In the genomic region with DNA sequence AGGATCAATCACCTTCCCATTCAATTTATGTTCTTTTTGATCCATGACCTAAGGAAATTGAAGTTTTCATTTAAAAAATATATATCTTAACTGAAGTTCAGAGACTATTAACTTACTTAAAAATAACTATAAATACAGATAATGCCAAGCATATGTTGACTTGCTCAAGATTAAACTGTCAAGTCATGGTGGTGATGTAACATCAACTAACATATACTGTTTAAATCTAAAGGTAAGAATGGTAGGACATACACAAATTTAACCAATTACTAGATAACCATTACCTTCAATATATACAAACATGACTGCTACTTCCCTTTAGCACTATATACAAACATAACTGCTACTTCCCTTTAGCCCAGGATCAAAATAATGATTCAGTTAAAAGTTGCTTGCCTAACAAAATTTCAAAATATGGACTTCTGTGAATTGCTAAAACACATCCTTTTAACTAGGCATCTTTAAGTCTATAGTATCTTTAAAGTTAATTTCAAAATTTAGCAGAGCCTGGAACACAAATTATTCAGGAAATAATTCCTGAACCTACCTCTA, we compare ENCODE assay signal across 15 cellular contexts. TPM values are rescaled to one million over a fixed set of nuclear protein-coding genes. Genes with fewer than 3 reads are reported as not detected.
A peak's percentile ranks its signal among the peaks of the same experiment; 100 is the strongest.
DNase-seq lines count a peak whose midpoint lies in the region; ATAC-seq, FAIRE-seq and TF ChIP-seq lines count a peak whose summit lies in the region.
"Had no signal": no experiment of that assay in that cellular context is flagged by ENCODE, and none has a peak within 500 bp of the region (broad histone marks: within the 10 kb centered on the region; RNA-seq: fewer than 3 reads in every experiment).

No MANE protein-coding gene starts in this region.

- H3K4me1 Mint-ChIP-seq in activated CD8-positive, alpha-beta T cell treated with anti-CD3 and anti-CD28 coated beads for 36 hours (ENCODE audit: low read depth): peaks cover 79% of the 10 kb centered on the region
- H3K4me1 Mint-ChIP-seq in activated CD8-positive, alpha-beta T cell treated with anti-CD3 and anti-CD28 coated beads, Interleukin-2, amount 10 ng/mL, durations not matched to agents 7 days and 5 days (ENCODE audit: low read depth): peaks cover 80% of the 10 kb centered on the region

- CTCF ChIA-PET in activated CD8-positive, alpha-beta T cell treated with anti-CD3 and anti-CD28 coated beads for 36 hours (lab: Charles Lee): interaction anchor here (0.9 to 3.7 kb wide), 3 partner anchors 13 to 146 kb away, joined by 3 to 25 read pairs (median 18); no protein-coding TSS in a partner anchor
- CTCF ChIA-PET in activated CD8-positive, alpha-beta T cell treated with anti-CD3 and anti-CD28 coated beads, Interleukin-2, amount 10 ng/mL, durations not matched to agents 7 days and 5 days (lab: Charles Lee): interaction anchor here (1.0 to 3.3 kb wide), 3 partner anchors 12 to 74 kb away, joined by 3 to 39 read pairs (median 17); no protein-coding TSS in a partner anchor

- no peak for DNase-seq in activated CD8-positive, alpha-beta T cell treated with anti-CD3 and anti-CD28 coated beads for 36 hours
- no peak for DNase-seq in activated CD8-positive, alpha-beta T cell treated with anti-CD3 and anti-CD28 coated beads, Interleukin-2, amount 10 ng/mL, durations not matched to agents 7 days and 5 days
- peak; percentile 61 to 82 for DNase-seq in NOMO-1 (lab: John Stamatoyannopoulos, UW; ENCODE audit: unreplicated experiment in 2 of 2)
- no peak for DNase-seq in cortex of kidney (lab: John Stamatoyannopoulos, UW)
- DNase-seq in putamen (ENCODE audit: low spot score): no peak
- DNase-seq: DMS79 treated with DMSO at 0.1 percent for 48 hours, endodermal cell, H7, head of caudate nucleus, NCI-H446 treated with DMSO at 0.1 percent for 48 hours, RPMI8226 had no signal

- peaks cover 10 to 20% (median 16%) of the 10 kb centered on the region in 3 donors for H3K4me1 ChIP-seq in skeletal muscle tissue (ENCODE audit: control insufficient read depth in 3 of 3, insufficient read depth in 3 of 3, low read length in 3 of 3)

- peak overlapping the region; percentile 15 for H3K27ac ChIP-seq in skeletal muscle tissue (ENCODE audit: low read depth, low read length)
- H3K27ac ChIP-seq: VCaP had no signal

- H3K27me3 ChIP-seq in skeletal muscle tissue (ENCODE audit: control insufficient read depth in 3 of 3, insufficient read depth in 3 of 3, low read length in 3 of 3): no peaks in the 10 kb centered on the region

- H3K36me3 ChIP-seq in skeletal muscle tissue (ENCODE audit: control insufficient read depth in 3 of 3, insufficient read depth in 3 of 3, low read length in 3 of 3): peaks cover 8 to 31% (median 27%) of the 10 kb centered on the region in 3 donors

- no peak overlapping the region for H3K9ac ChIP-seq in skeletal muscle tissue (ENCODE audit: low read depth in 1 of 3, low read length in 3 of 3)

- H3K9me3 ChIP-seq in skeletal muscle tissue (ENCODE audit: control insufficient read depth in 3 of 3, low read length in 3 of 3): no peaks in the 10 kb centered on the region

- peak; percentile 41 for FAIRE-seq in colon (lab: Jason Lieb, UNC)

- TF ChIP-seq CTCF in activated CD8-positive, alpha-beta T cell treated with anti-CD3 and anti-CD28 coated beads for 36 hours (IDR thresholded peaks at IDR 0.05): no peak

- no peaks in the 10 kb centered on the region for H3K27me3 Mint-ChIP-seq in activated CD8-positive, alpha-beta T cell treated with anti-CD3 and anti-CD28 coated beads for 36 hours
- no peaks in the 10 kb centered on the region for H3K27me3 Mint-ChIP-seq in activated CD8-positive, alpha-beta T cell treated with anti-CD3 and anti-CD28 coated beads, Interleukin-2, amount 10 ng/mL, durations not matched to agents 7 days and 5 days (ENCODE audit: low read depth)

- intact Hi-C loops in activated CD8-positive, alpha-beta T cell treated with anti-CD3 and anti-CD28 coated beads for 36 hours (cut with micrococcal nuclease): no loop called here

- peaks cover 65% of the 10 kb centered on the region for H3K36me3 Mint-ChIP-seq in activated CD8-positive, alpha-beta T cell treated with anti-CD3 and anti-CD28 coated beads for 36 hours (ENCODE audit: low read depth)
- peaks cover 72% of the 10 kb centered on the region for H3K36me3 Mint-ChIP-seq in activated CD8-positive, alpha-beta T cell treated with anti-CD3 and anti-CD28 coated beads, Interleukin-2, amount 10 ng/mL, durations not matched to agents 7 days and 5 days (ENCODE audit: low read depth)

- POLR2A ChIA-PET in activated CD8-positive, alpha-beta T cell treated with anti-CD3 and anti-CD28 coated beads for 36 hours (lab: Charles Lee): interaction anchor here (1.7 to 2.6 kb wide), 2 partner anchors 16 to 70 kb away, joined by 7 to 8 read pairs; a partner anchor contains a TSS
- POLR2A ChIA-PET in activated CD8-positive, alpha-beta T cell treated with anti-CD3 and anti-CD28 coated beads, Interleukin-2, amount 10 ng/mL, durations not matched to agents 7 days and 5 days (lab: Charles Lee): interaction anchor here (2.2 kb wide), 1 partner anchor 71 kb away, joined by 10 read pairs; a partner anchor contains a TSS

- H3K9me3 Mint-ChIP-seq in activated CD8-positive, alpha-beta T cell treated with anti-CD3 and anti-CD28 coated beads for 36 hours: no peaks in the 10 kb centered on the region
- no peaks in the 10 kb centered on the region for H3K9me3 Mint-ChIP-seq in activated CD8-positive, alpha-beta T cell treated with anti-CD3 and anti-CD28 coated beads, Interleukin-2, amount 10 ng/mL, durations not matched to agents 7 days and 5 days (ENCODE audit: insufficient read depth)
- H3K9me3 Mint-ChIP-seq: endodermal cell had no signal

- H3K4me3 Mint-ChIP-seq in activated CD8-positive, alpha-beta T cell treated with anti-CD3 and anti-CD28 coated beads for 36 hours: no peak overlapping the region
- no peak overlapping the region for H3K4me3 Mint-ChIP-seq in activated CD8-positive, alpha-beta T cell treated with anti-CD3 and anti-CD28 coated beads, Interleukin-2, amount 10 ng/mL, durations not matched to agents 7 days and 5 days
- H3K4me3 Mint-ChIP-seq: endodermal cell had no signal

- no peak for ATAC-seq in activated CD8-positive, alpha-beta T cell treated with anti-CD3 and anti-CD28 coated beads for 36 hours
- ATAC-seq in activated CD8-positive, alpha-beta T cell treated with anti-CD3 and anti-CD28 coated beads, Interleukin-2, amount 10 ng/mL, durations not matched to agents 7 days and 5 days: no peak
- no peak for ATAC-seq in HG03354 (IDR thresholded peaks at IDR 0.05; ENCODE audit: poor library complexity, severe bottlenecking, unreplicated experiment)

- H3K4me3 ChIP-seq in skeletal muscle tissue (ENCODE audit: low read length in 3 of 3): no peak overlapping the region

- peak overlapping the region; percentile 78 for H3K27ac Mint-ChIP-seq in activated CD8-positive, alpha-beta T cell treated with anti-CD3 and anti-CD28 coated beads for 36 hours
- H3K27ac Mint-ChIP-seq in activated CD8-positive, alpha-beta T cell treated with anti-CD3 and anti-CD28 coated beads, Interleukin-2, amount 10 ng/mL, durations not matched to agents 7 days and 5 days: no peak overlapping the region

RNA-seq across cellular contexts. Expression of a gene that starts 14.9 kb away (rescaled TPM):
- total RNA-seq in activated CD8-positive, alpha-beta T cell treated with anti-CD3 and anti-CD28 coated beads for 36 hours: 100 to 1,000 TPM; 384 to 403 TPM
- total RNA-seq in activated CD8-positive, alpha-beta T cell treated with anti-CD3 and anti-CD28 coated beads, Interleukin-2, amount 10 ng/mL, durations not matched to agents 7 days and 5 days: 100 to 1,000 TPM; 405 to 406 TPM
- total RNA-seq in skeletal muscle tissue: 51.7 TPM

Comparison
In these comparisons a context has a peak if more than half of its experiments do, and no peak if none do; other contexts are left out.
1. DNase-seq: peak in NOMO-1 (2 of 2); none in activated CD8-positive, alpha-beta T cell treated with anti-CD3 and anti-CD28 coated beads for 36 hours (single experiment), activated CD8-positive, alpha-beta T cell treated with anti-CD3 and anti-CD28 coated beads, Interleukin-2, amount 10 ng/mL, durations not matched to agents 7 days and 5 days (single experiment), cortex of kidney (single experiment) and putamen (single experiment).